Comparison of ENCODE assay signal across 8 cellular contexts in genomic region chr5:134527156-134527960, GRCh38. TPM values are rescaled to one million over a fixed set of nuclear protein-coding genes. Genes with fewer than 3 reads are reported as not detected.
DNase-seq lines count a peak whose midpoint lies in the region; ATAC-seq and TF ChIP-seq lines count a peak whose summit lies in the region.

No MANE protein-coding gene starts in this region.

- CTCF ChIA-PET in AG04450 (lab: Charles Lee), result interaction anchor here (0.6 to 4.2 kb wide), 23 partner anchors 9 to 186 kb away, joined by 3 to 26 read pairs (median 5); partner anchors contain the start of gene CDKN2AIPNL

- H3K27me3 ChIP-seq in AG04450 (ENCODE audit: control insufficient read depth, insufficient read depth, low read length), result no peaks in the 10 kb centered on the region

- peak; percentile 81 for TF ChIP-seq CTCF in AG04450 (IDR thresholded peaks at IDR 0.05; ENCODE audit: low read depth, low read length)
- TF ChIP-seq CTCF in coronary artery (IDR thresholded peaks at IDR 0.05), result peak; percentile 96

- POLR2A ChIA-PET in AG04450 (lab: Yijun Ruan, JAX), result interaction anchor here (0.6 to 1.5 kb wide), 11 partner anchors 16 to 122 kb away, joined by 3 to 11 read pairs (median 4); partner anchors contain the start of gene CDKN2AIPNL

- peak overlapping the region; percentile 73 for H3K4me3 ChIP-seq in AG04450 (ENCODE audit: low read depth, low read length)
- H3K4me3 ChIP-seq in coronary artery, result peak overlapping the region; percentile 97

- peaks cover 5% of the 10 kb centered on the region; the same call in 1 of the 2 replicates for H3K9me3 ChIP-seq in AG04450 (ENCODE audit: control insufficient read depth, insufficient read depth, low read length)

- peak; percentile 69 for DNase-seq in AG04450 (ENCODE audit: low read depth, low spot score)
- peak; percentile 78 for DNase-seq in NCI-H446 treated with DMSO at 0.1 percent for 48 hours (lab: John Stamatoyannopoulos, UW)
- peak; percentile 82 for DNase-seq in activated CD4-positive, alpha-beta T cell treated with anti-CD3 and anti-CD28 coated beads for 48 hours
- DNase-seq in coronary artery (ENCODE audit: low spot score), result peak; percentile 95
- DNase-seq in left lobe of liver (ENCODE audit: low spot score), result peak; percentile 86
- peak; percentile 77 to 83 for DNase-seq in stimulated activated CD4-positive, alpha-beta T cell treated with anti-CD3 and anti-CD28 coated beads, Interleukin-2, amount 100 ng/mL, for 24 hours

- ATAC-seq in GM18907 (IDR thresholded peaks at IDR 0.05; ENCODE audit: unreplicated experiment) (peak; percentile 45), HG03139 (IDR thresholded peaks at IDR 0.05; ENCODE audit: unreplicated experiment) (peak; percentile 38), left lobe of liver (peak; percentile 70)

- H3K27ac ChIP-seq in AG04450 (ENCODE audit: low read depth, low read length) (peak overlapping the region; percentile 70), coronary artery (peak overlapping the region; percentile 96 to 100)

RNA-seq across cellular contexts. Expression of gene JADE2, which starts 1.9 kb away (rescaled TPM):
- polyA plus RNA-seq in AG04450 (2011; rRNA removed), result 12.4 and 13.2 TPM in 2 replicates
- polyA minus RNA-seq in AG04450 (2011; rRNA and poly(A)+ RNA removed), result 31.0 and 32.7 TPM in 2 replicates
- 14.2 TPM for total RNA-seq in left lobe of liver

Comparison
In these comparisons a context has a peak if more than half of its experiments do, and no peak if none do; other contexts are left out.
1. Peak in every context shown above with its lines: DNase-seq, ATAC-seq, H3K4me3 ChIP-seq and H3K27ac ChIP-seq.